ENCODE assay signal across 8 cellular contexts in genomic region chr11:32829157-32829679, GRCh38. TPM values are rescaled to one million over a fixed set of nuclear protein-coding genes. Genes with fewer than 3 reads are reported as not detected.
DNase-seq lines count a peak whose midpoint lies in the region; ATAC-seq and TF ChIP-seq lines count a peak whose summit lies in the region.

No MANE protein-coding gene starts in this region.

- DNase-seq in AG09309 (ENCODE audit: low read depth), result no peak
- DNase-seq in T-helper 17 cell, result no peak
- peak; percentile 33 for DNase-seq in germinal center (ENCODE audit: low spot score)
- DNase-seq in retinal pigment epithelial cell (ENCODE audit: low read depth), result no peak
- no peak for DNase-seq in stimulated activated CD4-positive, alpha-beta T cell treated with anti-CD3 and anti-CD28 coated beads, Interleukin-4, amount 100 ng/mL, for 1 hour
- DNase-seq in GM19238 (ENCODE audit: insufficient read length, low spot score), result no peak

- H3K36me3 Mint-ChIP-seq in T-helper 17 cell (ENCODE audit: low read depth), result peaks cover 3% of the 10 kb centered on the region

- H3K27ac Mint-ChIP-seq in T-helper 17 cell, result no peak overlapping the region

- H3K9me3 ChIP-seq in T-helper 17 cell (ENCODE audit: control insufficient read depth, low read length, poor library complexity, severe bottlenecking), result no peaks in the 10 kb centered on the region

- H3K27me3 Mint-ChIP-seq in T-helper 17 cell, result peaks cover 42% of the 10 kb centered on the region

- ATAC-seq in GM18867 (IDR thresholded peaks at IDR 0.05; ENCODE audit: unreplicated experiment), result peak; percentile 46
- peak; percentile 38 for ATAC-seq in HG03066 (IDR thresholded peaks at IDR 0.05; ENCODE audit: low read depth, unreplicated experiment)
- no peak for ATAC-seq in T-helper 17 cell

- peaks cover 9% of the 10 kb centered on the region for H3K4me1 Mint-ChIP-seq in T-helper 17 cell

- H3K4me3 Mint-ChIP-seq in T-helper 17 cell, result peak overlapping the region; percentile 87

- TF ChIP-seq CTCF in AG09309 (IDR thresholded peaks at IDR 0.05; ENCODE audit: control insufficient read depth, insufficient read depth, low read depth, low read length, missing control alignments) (no peak), retinal pigment epithelial cell (conservative IDR thresholded peaks at IDR 0.05; ENCODE audit: low read depth, low read length) (no peak)

- peak overlapping the region; percentile 31 for H3K4me3 ChIP-seq in AG09309 (ENCODE audit: control insufficient read depth, low read depth, low read length)
- H3K4me3 ChIP-seq in retinal pigment epithelial cell (ENCODE audit: low read length), result peak overlapping the region; percentile 59

RNA-seq across cellular contexts. Expression of gene PRRG4, which starts 0.5 kb away (rescaled TPM):
- total RNA-seq in T-helper 17 cell, result under 1 TPM in 1 of 2 donors, not detected in 1; 0.07 TPM

RNA-seq across cellular contexts. Expression of gene CCDC73, which starts 34.8 kb away (rescaled TPM):
- total RNA-seq in T-helper 17 cell, result not detected
